Comparison of ENCODE assay signal across 21 cellular contexts in the genomic region with DNA sequence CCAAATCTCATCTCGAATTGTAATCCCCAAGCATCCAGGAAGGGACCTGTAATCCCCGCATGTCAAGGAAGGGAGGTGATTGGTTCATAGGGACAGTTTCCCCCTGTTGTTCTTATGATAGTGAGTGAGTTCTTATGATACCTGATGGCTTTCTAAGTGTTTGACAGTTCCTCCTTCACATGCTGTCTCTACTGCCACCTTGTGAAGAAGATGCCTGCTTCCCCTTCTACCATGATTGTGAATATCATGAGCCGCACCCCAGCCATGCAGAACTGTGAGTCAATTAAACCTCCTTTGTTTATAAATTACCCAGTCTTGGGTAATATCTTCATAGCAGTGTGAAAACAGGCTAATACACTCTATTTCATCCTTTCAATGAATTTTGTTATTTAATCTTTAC.
DNase-seq lines count a peak whose midpoint lies in the region; ATAC-seq, FAIRE-seq and TF ChIP-seq lines count a peak whose summit lies in the region.
"Had no signal": no experiment of that assay in that cellular context is flagged by ENCODE, and none has a peak within 500 bp of the region (broad histone marks: within the 10 kb centered on the region; RNA-seq: fewer than 3 reads in every experiment).

No MANE protein-coding gene starts in this region.

- H3T11ph ChIP-seq in H9 (ENCODE audit: low read length) = no peak overlapping the region

- no peak overlapping the region for H2BK120ac ChIP-seq in H9 (ENCODE audit: low read depth, low read length, poor library complexity, severe bottlenecking)

- H3K36me3 Mint-ChIP-seq in H9 (ENCODE audit: insufficient read depth in 1 of 3, low read depth in 3 of 3) = peaks cover 0 to 8% (median 2%) of the 10 kb centered on the region in 3 experiments; a peak in 2 of 7 replicates
- H3K36me3 Mint-ChIP-seq: activated CD8-positive, alpha-beta memory T cell treated with anti-CD3 and anti-CD28 coated beads, Interleukin-2, amount 10 ng/mL, durations not matched to agents 7 days and 5 days had no signal

- H3K79me2 ChIP-seq in DND-41 (ENCODE audit: insufficient read depth, low read length) = no peaks in the 10 kb centered on the region
- H3K79me2 ChIP-seq in H9 (ENCODE audit: insufficient read depth, low read length) = no peaks in the 10 kb centered on the region

- CTCF ChIA-PET in Panc1 (lab: Charles Lee) = no interaction called here

- H4K20me1 ChIP-seq in DND-41 (ENCODE audit: insufficient read depth, low read length) (no peaks in the 10 kb centered on the region), H9 (ENCODE audit: control insufficient read depth, insufficient read depth, insufficient read length) (no peaks in the 10 kb centered on the region)

- no peak overlapping the region for H4K8ac ChIP-seq in H9 (replicated peaks; ENCODE audit: insufficient read length, low read depth, low read length)

- H3K27me3 ChIP-seq in DND-41 (ENCODE audit: insufficient read depth, low read length, poor library complexity) (no peaks in the 10 kb centered on the region), H9 (ENCODE audit: insufficient read depth, low read length) (no peaks in the 10 kb centered on the region), Panc1 (ENCODE audit: control insufficient read depth, insufficient read depth, low read length) (no peaks in the 10 kb centered on the region), foreskin keratinocyte (no peaks in the 10 kb centered on the region)
- H3K27me3 ChIP-seq: ascending aorta, Peyer's patch, thyroid gland had no signal

- no peak overlapping the region for H3K4me3 ChIP-seq in DND-41 (ENCODE audit: low read depth in 1 of 2, low read length in 2 of 2)
- H3K4me3 ChIP-seq in Panc1 (ENCODE audit: low read depth in 2 of 2, low read length in 2 of 2) = no peak overlapping the region
- H3K4me3 ChIP-seq: ascending aorta, Peyer's patch, psoas muscle, thyroid gland had no signal

- no peak overlapping the region for H3K4me3 Mint-ChIP-seq in H9
- H3K4me3 Mint-ChIP-seq: activated CD8-positive, alpha-beta memory T cell treated with anti-CD3 and anti-CD28 coated beads, Interleukin-2, amount 10 ng/mL, durations not matched to agents 7 days and 5 days; nephron; T-helper 1 cell treated with Interleukin-12 subunit alpha and Interleukin-12 subunit beta and Interleukin-4 antibody, amounts not matched to agents 30 μg/mL and 1 μg/mL, for 36 hours had no signal

- H3K27me3 Mint-ChIP-seq in H9 (ENCODE audit: low read depth) = no peaks in the 10 kb centered on the region

- H2BK5ac ChIP-seq in H9 (ENCODE audit: insufficient read length, low read length) = no peak overlapping the region

- H3K4me2 ChIP-seq in DND-41 (ENCODE audit: insufficient read depth, low read length) (no peak overlapping the region), H9 (ENCODE audit: insufficient read depth, insufficient read length, low read length) (no peak overlapping the region)

- no peak overlapping the region for H3K56ac ChIP-seq in H9 (ENCODE audit: insufficient read length, low read depth, low read length)

- no peak overlapping the region for H2AFZ ChIP-seq in DND-41 (ENCODE audit: low read depth, low read length)
- H2AFZ ChIP-seq in H9 (ENCODE audit: low read length) = no peak overlapping the region

- H3K9ac ChIP-seq in DND-41 (ENCODE audit: low read depth, low read length) (no peak overlapping the region), H9 (ENCODE audit: extremely low read depth, insufficient read length, low read length) (no peak overlapping the region)

- H2BK12ac ChIP-seq in H9 (ENCODE audit: insufficient read length, low read depth, low read length) = no peak overlapping the region

- peaks cover 5 to 8% of the 10 kb centered on the region in 2 experiments; a peak in 3 of 4 replicates for H3K4me1 Mint-ChIP-seq in H9
- H3K4me1 Mint-ChIP-seq: activated CD8-positive, alpha-beta memory T cell treated with anti-CD3 and anti-CD28 coated beads, Interleukin-2, amount 10 ng/mL, durations not matched to agents 7 days and 5 days had no signal

- H3K4ac ChIP-seq in H9 (ENCODE audit: low read depth, low read length) = no peak overlapping the region

- intact Hi-C loops in Panc1 (cut with micrococcal nuclease; ENCODE audit: unreplicated experiment) = no loop called here

- H3K27ac ChIP-seq in DND-41 (ENCODE audit: low read length) (no peak overlapping the region), H9 (ENCODE audit: insufficient read length, low read depth, low read length) (no peak overlapping the region), Panc1 (ENCODE audit: low read length) (no peak overlapping the region), foreskin keratinocyte (no peak overlapping the region)
- H3K27ac ChIP-seq: ascending aorta, epithelial cell of prostate, Peyer's patch, psoas muscle, thyroid gland had no signal

- no peak for DNase-seq in DND-41
- no peak for DNase-seq in H9
- no peak for DNase-seq in Panc1 (ENCODE audit: low read depth, low spot score)
- DNase-seq in foreskin keratinocyte = no peak
- DNase-seq in HPDE6-E6E7 (ENCODE audit: extremely low spot score) = no peak
- DNase-seq in urothelium cell line (ENCODE audit: low spot score) = no peak
- no peak for DNase-seq in activated gamma-delta T cell (lab: John Stamatoyannopoulos, UW)
- DNase-seq in D721Med (ENCODE audit: insufficient read length, low spot score) = no peak
- DNase-seq: activated CD8-positive, alpha-beta memory T cell treated with anti-CD3 and anti-CD28 coated beads, Interleukin-2, amount 10 ng/mL, durations not matched to agents 7 days and 5 days; activated effector memory CD4-positive, alpha-beta T cell treated with anti-CD3 and anti-CD28 coated beads, Interleukin-2, amount 50 U/mL, for 16 hours; AML-193; cortex of kidney; NCI-H510A treated with DMSO at 0.1 percent for 48 hours; Peyer's patch; psoas muscle; thyroid gland had no signal

- no peak overlapping the region for H2AK5ac ChIP-seq in H9 (ENCODE audit: insufficient read length, low read length)

- H3K14ac ChIP-seq in H9 (ENCODE audit: insufficient read depth, low read length) = no peak overlapping the region

- WGBS in H9 (ENCODE audit: extremely low coverage, insufficient read length, low lambda C conversion rate) = no CpG with 5 or more reads among the region's 3 CpGs

- FAIRE-seq in urothelium cell line (lab: Jason Lieb, UNC) (no peak), D721Med (lab: Jason Lieb, UNC) (no peak)

- ATAC-seq in DND-41 (ENCODE audit: insufficient read depth, low read depth) (no peak), Panc1 (no peak), foreskin keratinocyte (no peak)
- ATAC-seq: activated CD4-positive, CD25-positive, alpha-beta regulatory T cell treated with anti-CD3 and anti-CD28 coated beads, Interleukin-2, amount 50 U/mL, for 24 hours; activated CD8-positive, alpha-beta memory T cell treated with anti-CD3 and anti-CD28 coated beads, Interleukin-2, amount 10 ng/mL, durations not matched to agents 7 days and 5 days; psoas muscle had no signal

- H3K79me1 ChIP-seq in H9 (ENCODE audit: insufficient read depth, low read depth, low read length, poor library complexity, severe bottlenecking) = no peaks in the 10 kb centered on the region

- no peaks in the 10 kb centered on the region for H3K23me2 ChIP-seq in H9 (ENCODE audit: insufficient read length, low read depth, low read length, poor library complexity, severe bottlenecking)

- H3K23ac ChIP-seq in H9 (ENCODE audit: insufficient read length, low read depth, low read length) = no peak overlapping the region

- no peak overlapping the region for H4K5ac ChIP-seq in H9 (ENCODE audit: insufficient read length, low read depth, low read length)

- no peaks in the 10 kb centered on the region for H3K4me1 ChIP-seq in DND-41 (ENCODE audit: insufficient read depth, low read length)
- no peaks in the 10 kb centered on the region for H3K4me1 ChIP-seq in H9 (ENCODE audit: insufficient read depth, low read length)
- H3K4me1 ChIP-seq in Panc1 (ENCODE audit: control insufficient read depth, insufficient read depth, low read length) = no peaks in the 10 kb centered on the region
- no peaks in the 10 kb centered on the region for H3K4me1 ChIP-seq in foreskin keratinocyte
- H3K4me1 ChIP-seq: ascending aorta, Peyer's patch, psoas muscle, thyroid gland had no signal

- H3K9me3 ChIP-seq in DND-41 (ENCODE audit: insufficient read depth, low read length, severe bottlenecking) = no peaks in the 10 kb centered on the region
- no peaks in the 10 kb centered on the region for H3K9me3 ChIP-seq in H9 (ENCODE audit: control insufficient read depth, low read depth, low read length)
- H3K9me3 ChIP-seq in Panc1 (ENCODE audit: control insufficient read depth, insufficient read depth, low read depth, low read length) = peaks cover 4% of the 10 kb centered on the region; the same call in 1 of the 2 replicates
- H3K9me3 ChIP-seq: Peyer's patch, thyroid gland had no signal

- no peak overlapping the region for H2BK20ac ChIP-seq in H9 (ENCODE audit: low read depth, low read length, poor library complexity, severe bottlenecking)

- H3K9me3 Mint-ChIP-seq in H9 = peaks cover 8% of the 10 kb centered on the region in 2 experiments; a peak in 4 of 5 replicates

- no peak overlapping the region for H3K18ac ChIP-seq in H9 (ENCODE audit: insufficient read length, low read depth, low read length)

- in situ Hi-C loops in Panc1 (cut with HindIII; ENCODE audit: low pct_unique_long_range_greater_than_20kb, low sequenced_read_pairs) = no loop called here

- no peak overlapping the region for H3K27ac Mint-ChIP-seq in H9
- H3K27ac Mint-ChIP-seq: activated CD8-positive, alpha-beta memory T cell treated with anti-CD3 and anti-CD28 coated beads, Interleukin-2, amount 10 ng/mL, durations not matched to agents 7 days and 5 days; nephron; T-helper 1 cell treated with Interleukin-12 subunit alpha and Interleukin-12 subunit beta and Interleukin-4 antibody, amounts not matched to agents 30 μg/mL and 1 μg/mL, for 36 hours had no signal

- H4K91ac ChIP-seq in H9 (ENCODE audit: insufficient read length, low read depth, low read length) = no peak overlapping the region

- BruUV-seq in Panc1 (replicated peaks; lab: Mats Ljungman, UMichigan) = no TSS peak

- H2BK15ac ChIP-seq in H9 (ENCODE audit: low read depth, low read length) = no peak overlapping the region

- TF ChIP-seq CTCF in DND-41 (IDR thresholded peaks at IDR 0.05; ENCODE audit: borderline replicate concordance, extremely low read depth, low read length, poor library complexity, severe bottlenecking) (peak; percentile 19), H9 (conservative IDR thresholded peaks at IDR 0.05) (peak; percentile 59), Panc1 (IDR thresholded peaks at IDR 0.05) (peak; percentile 14; the same call in 1 of the 2 replicates), foreskin keratinocyte (conservative IDR thresholded peaks at IDR 0.05) (peak; percentile 30), D721Med (IDR thresholded peaks at IDR 0.05; ENCODE audit: insufficient read depth, missing control alignments) (no peak)

- H3K36me3 ChIP-seq in DND-41 (ENCODE audit: insufficient read depth, low read length) (no peaks in the 10 kb centered on the region), Panc1 (ENCODE audit: control insufficient read depth, insufficient read depth, low read length) (no peaks in the 10 kb centered on the region)
- H3K36me3 ChIP-seq: ascending aorta, Peyer's patch, thyroid gland had no signal

- POLR2A ChIA-PET in Panc1 (lab: Charles Lee) = no interaction called here
